ENCODE assay signal across 23 cellular contexts in the genomic region with DNA sequence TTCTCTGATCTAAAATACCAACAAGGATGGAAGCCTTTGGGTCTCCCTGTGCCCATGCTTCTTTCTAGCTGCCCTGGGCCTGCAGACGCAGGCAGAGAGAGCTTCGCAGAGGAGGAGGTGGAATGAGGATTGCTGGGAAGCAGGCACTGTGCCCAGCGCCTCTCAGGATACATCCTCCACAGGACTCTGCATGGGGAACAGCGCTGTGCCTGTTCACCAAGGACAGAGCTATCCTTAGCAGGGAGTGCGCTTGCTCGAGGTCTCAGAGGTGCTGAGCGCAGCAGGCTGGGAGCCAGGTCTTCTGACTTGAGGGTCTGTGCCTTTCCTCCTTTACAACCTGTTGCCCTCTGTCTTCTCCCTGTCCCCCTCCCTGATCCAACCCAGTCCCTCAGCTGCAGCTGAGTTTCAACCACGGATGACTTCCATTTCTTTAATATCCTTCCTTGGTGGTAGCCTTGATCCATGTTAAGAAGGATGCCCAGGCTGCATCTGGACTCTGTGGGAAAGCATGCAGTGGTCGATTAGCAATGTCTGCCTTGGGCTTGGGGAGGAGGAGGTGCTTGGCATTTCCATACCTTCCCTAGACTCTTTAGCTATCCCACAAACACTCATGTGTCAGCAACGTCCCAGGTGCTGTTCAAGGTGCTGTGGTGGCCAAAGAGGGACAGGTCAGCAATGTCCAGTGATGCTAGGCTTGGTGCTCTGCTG.
A peak's percentile ranks its signal among the peaks of the same experiment; 100 is the strongest.
DNase-seq lines count a peak whose midpoint lies in the region; ATAC-seq and TF ChIP-seq lines count a peak whose summit lies in the region.
"Had no signal": no experiment of that assay in that cellular context is flagged by ENCODE, and none has a peak within 500 bp of the region (broad histone marks: within the 10 kb centered on the region; RNA-seq: fewer than 3 reads in every experiment).

No MANE protein-coding gene starts in this region.

- no peak overlapping the region for H2BK12ac ChIP-seq in trophoblast cell (ENCODE audit: low read length)

- no peaks in the 10 kb centered on the region for H3K36me3 ChIP-seq in endodermal cell (ENCODE audit: control insufficient read depth, insufficient read depth, low read length)
- H3K36me3 ChIP-seq in thyroid gland: no peaks in the 10 kb centered on the region
- H3K36me3 ChIP-seq in trophoblast cell (ENCODE audit: control insufficient read depth in 1 of 2, insufficient read depth in 2 of 2, low read length in 2 of 2): no peaks in the 10 kb centered on the region
- H3K36me3 ChIP-seq: BLaER1 treated with 17β-estradiol and CSF1 and Interleukin-3, amounts not matched to agents 10 nM and 100 nM; MG63; SJSA1 had no signal

- H3K27ac Mint-ChIP-seq in endodermal cell: peak overlapping the region; percentile 12
- H3K27ac Mint-ChIP-seq: CD4-positive, alpha-beta T cell had no signal

- no peak overlapping the region for H4K91ac ChIP-seq in trophoblast cell (ENCODE audit: low read depth, low read length)

- no peak overlapping the region for H3K4ac ChIP-seq in trophoblast cell (ENCODE audit: low read depth, low read length)

- H3K4me2 ChIP-seq in trophoblast cell (ENCODE audit: low read length): no peak overlapping the region
- H3K4me2 ChIP-seq: A549; BLaER1 treated with 17β-estradiol and CSF1 and Interleukin-3, amounts not matched to agents 10 nM and 100 nM had no signal

- no peak overlapping the region for H3K14ac ChIP-seq in trophoblast cell (ENCODE audit: low read length)

- H3K9me3 Mint-ChIP-seq in endodermal cell: no peaks in the 10 kb centered on the region
- H3K9me3 Mint-ChIP-seq: CD4-positive, alpha-beta T cell had no signal

- no peak overlapping the region for H2AFZ ChIP-seq in trophoblast cell (ENCODE audit: insufficient read depth, low read length, poor library complexity)

- H3K27me3 ChIP-seq in endodermal cell (ENCODE audit: control insufficient read depth, insufficient read depth, low read length, poor library complexity, severe bottlenecking): no peaks in the 10 kb centered on the region
- H3K27me3 ChIP-seq in thyroid gland: no peaks in the 10 kb centered on the region
- H3K27me3 ChIP-seq in trophoblast cell (ENCODE audit: insufficient read depth, low read length): no peaks in the 10 kb centered on the region
- H3K27me3 ChIP-seq: BLaER1 treated with 17β-estradiol and CSF1 and Interleukin-3, amounts not matched to agents 10 nM and 100 nM; MG63; SJSA1 had no signal

- DNase-seq in Right ventricle myocardium superior: no peak
- no peak for DNase-seq in cardiac septum (ENCODE audit: low spot score)
- DNase-seq in endodermal cell: no peak
- no peak for DNase-seq in thyroid gland
- no peak for DNase-seq in trophoblast cell
- DNase-seq in HK-2 (ENCODE audit: unreplicated experiment): no peak
- DNase-seq: AML-193; CD4-positive, alpha-beta T cell; GDM1; GOT3; KBM-7; MG63; NCI-H1105 treated with DMSO at 0.1 percent for 48 hours; NCI-H2029 treated with DMSO at 0.1 percent for 48 hours; NCI-H2227 treated with DMSO at 0.1 percent for 48 hours; NCI-H526 treated with DMSO at 0.1 percent for 48 hours; PC-3 had no signal

- H3K9ac ChIP-seq in endodermal cell (ENCODE audit: extremely low read depth, low read length, poor library complexity, severe bottlenecking) (no peak overlapping the region), trophoblast cell (ENCODE audit: low read length) (no peak overlapping the region)
- H3K9ac ChIP-seq: BLaER1 treated with 17β-estradiol and CSF1 and Interleukin-3, amounts not matched to agents 10 nM and 100 nM had no signal

- no peak overlapping the region for H2BK5ac ChIP-seq in trophoblast cell (ENCODE audit: low read depth, low read length, poor library complexity)

- no peaks in the 10 kb centered on the region for H3K79me1 ChIP-seq in trophoblast cell (ENCODE audit: low read length)

- H3K79me2 ChIP-seq in trophoblast cell (ENCODE audit: control insufficient read depth, insufficient read depth, low read length, poor library complexity): no peaks in the 10 kb centered on the region

- H3K4me3 ChIP-seq in endodermal cell (ENCODE audit: low read length): no peak overlapping the region
- no peak overlapping the region for H3K4me3 ChIP-seq in thyroid gland (replicated peaks in 1 of 3)
- no peak overlapping the region for H3K4me3 ChIP-seq in trophoblast cell (ENCODE audit: low read depth, low read length)
- H3K4me3 ChIP-seq: A549; BLaER1 treated with 17β-estradiol and CSF1 and Interleukin-3, amounts not matched to agents 10 nM and 100 nM; MG63; SJSA1 had no signal

- H2AK5ac ChIP-seq in trophoblast cell (ENCODE audit: low read length): no peak overlapping the region

- H3K4me1 ChIP-seq in endodermal cell (ENCODE audit: control insufficient read depth, insufficient read depth, low read length) (peaks cover 11% of the 10 kb centered on the region), thyroid gland (no peaks in the 10 kb centered on the region), trophoblast cell (ENCODE audit: control insufficient read depth in 1 of 2, insufficient read depth in 2 of 2, low read length in 2 of 2) (no peaks in the 10 kb centered on the region)
- H3K4me1 ChIP-seq: A549, SJSA1 had no signal

- H3K27me3 Mint-ChIP-seq in endodermal cell (ENCODE audit: insufficient read depth): peaks cover 4% of the 10 kb centered on the region

- WGBS in endodermal cell (ENCODE audit: insufficient coverage in 1 of 2, insufficient read length in 1 of 2), 2 experiments: 91 to 92% methylated on average over 8 to 10 of the region's 10 CpGs
- 53 to 65% methylated on average over 8 to 10 of the region's 10 CpGs for WGBS in thyroid gland, 2 donors
- no CpG with 5 or more reads among the region's 10 CpGs for WGBS in trophoblast cell (ENCODE audit: extremely low coverage, insufficient coverage, insufficient read length)

- no peak for TF ChIP-seq POLR2A in thyroid gland (IDR thresholded peaks at IDR 0.05)

- TF ChIP-seq CTCF in endodermal cell (conservative IDR thresholded peaks at IDR 0.05): no peak
- no peak for TF ChIP-seq CTCF in thyroid gland (IDR thresholded peaks at IDR 0.05)

- no peaks in the 10 kb centered on the region for H3K36me3 Mint-ChIP-seq in endodermal cell (ENCODE audit: low read depth)

- intact Hi-C loops in Right ventricle myocardium superior (cut with DNase I): no loop called here
- intact Hi-C loops in cardiac septum (cut with DNase I): no loop called here
- intact Hi-C loops in thyroid gland (cut with DNase I): no loop called here

- H4K8ac ChIP-seq in trophoblast cell (ENCODE audit: low read depth, low read length): no peak overlapping the region

- no peak overlapping the region for H2BK120ac ChIP-seq in trophoblast cell (ENCODE audit: insufficient read depth, low read length, poor library complexity)

- H4K12ac ChIP-seq in trophoblast cell (ENCODE audit: low read depth, low read length): no peak overlapping the region

- H3K23ac ChIP-seq in trophoblast cell (ENCODE audit: low read length): no peak overlapping the region

- no peak overlapping the region for H3K4me3 Mint-ChIP-seq in endodermal cell
- H3K4me3 Mint-ChIP-seq: CD4-positive, alpha-beta T cell had no signal

- peaks cover 19% of the 10 kb centered on the region for H3K4me1 Mint-ChIP-seq in endodermal cell

- ATAC-seq in Right ventricle myocardium superior (ENCODE audit: poor library complexity): peak; percentile 38
- ATAC-seq: HepG2, PC-3, Right ventricle myocardium inferior had no signal

- H3K18ac ChIP-seq in trophoblast cell (ENCODE audit: low read length): no peak overlapping the region

- H3K27ac ChIP-seq in endodermal cell (ENCODE audit: low read depth, low read length) (no peak overlapping the region), thyroid gland (no peak overlapping the region), trophoblast cell (ENCODE audit: low read depth, low read length) (no peak overlapping the region)
- H3K27ac ChIP-seq: A549; BLaER1 treated with 17β-estradiol and CSF1 and Interleukin-3, amounts not matched to agents 10 nM and 100 nM; SJSA1 had no signal

- H3K9me3 ChIP-seq in endodermal cell (ENCODE audit: control insufficient read depth, low read length): no peaks in the 10 kb centered on the region
- H3K9me3 ChIP-seq in thyroid gland: no peaks in the 10 kb centered on the region
- H3K9me3 ChIP-seq in trophoblast cell (ENCODE audit: insufficient read depth, low read depth, low read length): peaks cover 3% of the 10 kb centered on the region
- H3K9me3 ChIP-seq: A549; BLaER1 treated with 17β-estradiol and CSF1 and Interleukin-3, amounts not matched to agents 10 nM and 100 nM; MG63; SJSA1 had no signal

TF ChIP-seq in PFSK-1, 5 proteins besides CTCF, POLR2A, EP300 and RAD21:
- no peak for TF ChIP-seq TAF1 (IDR thresholded peaks at IDR 0.05; ENCODE audit: borderline replicate concordance, insufficient read depth, low read length)
- no peak for TF ChIP-seq FOXP2 (optimal IDR thresholded peaks at IDR 0.05; ENCODE audit: borderline replicate concordance, extremely low read depth, extremely low read length, insufficient read depth)
- TF ChIP-seq, protein P1, sequence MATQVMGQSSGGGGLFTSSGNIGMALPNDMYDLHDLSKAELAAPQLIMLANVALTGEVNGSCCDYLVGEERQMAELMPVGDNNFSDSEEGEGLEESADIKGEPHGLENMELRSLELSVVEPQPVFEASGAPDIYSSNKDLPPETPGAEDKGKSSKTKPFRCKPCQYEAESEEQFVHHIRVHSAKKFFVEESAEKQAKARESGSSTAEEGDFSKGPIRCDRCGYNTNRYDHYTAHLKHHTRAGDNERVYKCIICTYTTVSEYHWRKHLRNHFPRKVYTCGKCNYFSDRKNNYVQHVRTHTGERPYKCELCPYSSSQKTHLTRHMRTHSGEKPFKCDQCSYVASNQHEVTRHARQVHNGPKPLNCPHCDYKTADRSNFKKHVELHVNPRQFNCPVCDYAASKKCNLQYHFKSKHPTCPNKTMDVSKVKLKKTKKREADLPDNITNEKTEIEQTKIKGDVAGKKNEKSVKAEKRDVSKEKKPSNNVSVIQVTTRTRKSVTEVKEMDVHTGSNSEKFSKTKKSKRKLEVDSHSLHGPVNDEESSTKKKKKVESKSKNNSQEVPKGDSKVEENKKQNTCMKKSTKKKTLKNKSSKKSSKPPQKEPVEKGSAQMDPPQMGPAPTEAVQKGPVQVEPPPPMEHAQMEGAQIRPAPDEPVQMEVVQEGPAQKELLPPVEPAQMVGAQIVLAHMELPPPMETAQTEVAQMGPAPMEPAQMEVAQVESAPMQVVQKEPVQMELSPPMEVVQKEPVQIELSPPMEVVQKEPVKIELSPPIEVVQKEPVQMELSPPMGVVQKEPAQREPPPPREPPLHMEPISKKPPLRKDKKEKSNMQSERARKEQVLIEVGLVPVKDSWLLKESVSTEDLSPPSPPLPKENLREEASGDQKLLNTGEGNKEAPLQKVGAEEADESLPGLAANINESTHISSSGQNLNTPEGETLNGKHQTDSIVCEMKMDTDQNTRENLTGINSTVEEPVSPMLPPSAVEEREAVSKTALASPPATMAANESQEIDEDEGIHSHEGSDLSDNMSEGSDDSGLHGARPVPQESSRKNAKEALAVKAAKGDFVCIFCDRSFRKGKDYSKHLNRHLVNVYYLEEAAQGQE (IDR thresholded peaks at IDR 0.05; ENCODE audit: insufficient read depth in 1 of 2, low read depth in 2 of 2, low read length in 2 of 2): peak; percentile 31 to 61; a peak in 2 of 4 replicates
- no peak for TF ChIP-seq POLR2AphosphoS5 (IDR thresholded peaks at IDR 0.05; ENCODE audit: low read depth, low read length)
- no peak for TF ChIP-seq SIN3A (IDR thresholded peaks at IDR 0.05; ENCODE audit: borderline replicate concordance, insufficient read depth, low read length)
